5 cellular contexts compared by ENCODE assay signal in the genomic region with DNA sequence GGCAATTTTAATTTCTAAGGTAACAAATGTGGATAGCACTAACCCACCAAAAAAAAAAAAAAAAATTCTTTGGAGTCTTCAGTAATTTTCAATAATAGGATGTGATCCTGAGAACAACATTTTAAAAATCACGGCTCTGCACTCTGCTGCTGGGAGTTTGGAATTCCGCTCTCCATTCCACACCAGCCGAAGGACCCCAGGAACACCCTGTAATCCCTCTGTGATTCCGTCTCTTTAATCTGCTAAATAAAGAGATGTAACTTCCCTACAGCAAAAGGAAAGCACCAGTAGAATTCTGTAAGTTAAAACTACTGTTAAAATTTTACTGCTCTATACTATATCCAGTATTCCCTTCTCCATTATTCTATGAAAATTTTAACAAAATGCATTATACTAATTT.
"Had no signal": no experiment of that assay in that cellular context is flagged by ENCODE, and none has a peak within 500 bp of the region (broad histone marks: within the 10 kb centered on the region; RNA-seq: fewer than 3 reads in every experiment).

No MANE protein-coding gene starts in this region.

- H3K36me3 Mint-ChIP-seq: IgD-negative memory B cell had no signal

- ATAC-seq: GM23338, HepG2 had no signal

- DNase-seq: HCEC 1CT had no signal

- H3K27ac Mint-ChIP-seq: GM23338, IgD-negative memory B cell had no signal

- H3K4me2 ChIP-seq: GM23338 had no signal

- H2AFZ ChIP-seq: GM23338 had no signal

- H3K27ac ChIP-seq: HL-60 had no signal

- H3K4me3 ChIP-seq: GM23338 had no signal

- H3K4me1 Mint-ChIP-seq: GM23338, IgD-negative memory B cell had no signal

- H3K4me3 Mint-ChIP-seq: GM23338, IgD-negative memory B cell had no signal
